1 cellular context compared by ENCODE assay signal in genomic region chrX:56761167-56761566, GRCh38.
TF ChIP-seq lines count a peak whose summit lies in the region.

No MANE protein-coding gene starts in this region.

TF ChIP-seq in GM23338, 12 proteins besides CTCF, POLR2A, EP300 and RAD21 (continued from another document):
- TF ChIP-seq, protein P1, sequence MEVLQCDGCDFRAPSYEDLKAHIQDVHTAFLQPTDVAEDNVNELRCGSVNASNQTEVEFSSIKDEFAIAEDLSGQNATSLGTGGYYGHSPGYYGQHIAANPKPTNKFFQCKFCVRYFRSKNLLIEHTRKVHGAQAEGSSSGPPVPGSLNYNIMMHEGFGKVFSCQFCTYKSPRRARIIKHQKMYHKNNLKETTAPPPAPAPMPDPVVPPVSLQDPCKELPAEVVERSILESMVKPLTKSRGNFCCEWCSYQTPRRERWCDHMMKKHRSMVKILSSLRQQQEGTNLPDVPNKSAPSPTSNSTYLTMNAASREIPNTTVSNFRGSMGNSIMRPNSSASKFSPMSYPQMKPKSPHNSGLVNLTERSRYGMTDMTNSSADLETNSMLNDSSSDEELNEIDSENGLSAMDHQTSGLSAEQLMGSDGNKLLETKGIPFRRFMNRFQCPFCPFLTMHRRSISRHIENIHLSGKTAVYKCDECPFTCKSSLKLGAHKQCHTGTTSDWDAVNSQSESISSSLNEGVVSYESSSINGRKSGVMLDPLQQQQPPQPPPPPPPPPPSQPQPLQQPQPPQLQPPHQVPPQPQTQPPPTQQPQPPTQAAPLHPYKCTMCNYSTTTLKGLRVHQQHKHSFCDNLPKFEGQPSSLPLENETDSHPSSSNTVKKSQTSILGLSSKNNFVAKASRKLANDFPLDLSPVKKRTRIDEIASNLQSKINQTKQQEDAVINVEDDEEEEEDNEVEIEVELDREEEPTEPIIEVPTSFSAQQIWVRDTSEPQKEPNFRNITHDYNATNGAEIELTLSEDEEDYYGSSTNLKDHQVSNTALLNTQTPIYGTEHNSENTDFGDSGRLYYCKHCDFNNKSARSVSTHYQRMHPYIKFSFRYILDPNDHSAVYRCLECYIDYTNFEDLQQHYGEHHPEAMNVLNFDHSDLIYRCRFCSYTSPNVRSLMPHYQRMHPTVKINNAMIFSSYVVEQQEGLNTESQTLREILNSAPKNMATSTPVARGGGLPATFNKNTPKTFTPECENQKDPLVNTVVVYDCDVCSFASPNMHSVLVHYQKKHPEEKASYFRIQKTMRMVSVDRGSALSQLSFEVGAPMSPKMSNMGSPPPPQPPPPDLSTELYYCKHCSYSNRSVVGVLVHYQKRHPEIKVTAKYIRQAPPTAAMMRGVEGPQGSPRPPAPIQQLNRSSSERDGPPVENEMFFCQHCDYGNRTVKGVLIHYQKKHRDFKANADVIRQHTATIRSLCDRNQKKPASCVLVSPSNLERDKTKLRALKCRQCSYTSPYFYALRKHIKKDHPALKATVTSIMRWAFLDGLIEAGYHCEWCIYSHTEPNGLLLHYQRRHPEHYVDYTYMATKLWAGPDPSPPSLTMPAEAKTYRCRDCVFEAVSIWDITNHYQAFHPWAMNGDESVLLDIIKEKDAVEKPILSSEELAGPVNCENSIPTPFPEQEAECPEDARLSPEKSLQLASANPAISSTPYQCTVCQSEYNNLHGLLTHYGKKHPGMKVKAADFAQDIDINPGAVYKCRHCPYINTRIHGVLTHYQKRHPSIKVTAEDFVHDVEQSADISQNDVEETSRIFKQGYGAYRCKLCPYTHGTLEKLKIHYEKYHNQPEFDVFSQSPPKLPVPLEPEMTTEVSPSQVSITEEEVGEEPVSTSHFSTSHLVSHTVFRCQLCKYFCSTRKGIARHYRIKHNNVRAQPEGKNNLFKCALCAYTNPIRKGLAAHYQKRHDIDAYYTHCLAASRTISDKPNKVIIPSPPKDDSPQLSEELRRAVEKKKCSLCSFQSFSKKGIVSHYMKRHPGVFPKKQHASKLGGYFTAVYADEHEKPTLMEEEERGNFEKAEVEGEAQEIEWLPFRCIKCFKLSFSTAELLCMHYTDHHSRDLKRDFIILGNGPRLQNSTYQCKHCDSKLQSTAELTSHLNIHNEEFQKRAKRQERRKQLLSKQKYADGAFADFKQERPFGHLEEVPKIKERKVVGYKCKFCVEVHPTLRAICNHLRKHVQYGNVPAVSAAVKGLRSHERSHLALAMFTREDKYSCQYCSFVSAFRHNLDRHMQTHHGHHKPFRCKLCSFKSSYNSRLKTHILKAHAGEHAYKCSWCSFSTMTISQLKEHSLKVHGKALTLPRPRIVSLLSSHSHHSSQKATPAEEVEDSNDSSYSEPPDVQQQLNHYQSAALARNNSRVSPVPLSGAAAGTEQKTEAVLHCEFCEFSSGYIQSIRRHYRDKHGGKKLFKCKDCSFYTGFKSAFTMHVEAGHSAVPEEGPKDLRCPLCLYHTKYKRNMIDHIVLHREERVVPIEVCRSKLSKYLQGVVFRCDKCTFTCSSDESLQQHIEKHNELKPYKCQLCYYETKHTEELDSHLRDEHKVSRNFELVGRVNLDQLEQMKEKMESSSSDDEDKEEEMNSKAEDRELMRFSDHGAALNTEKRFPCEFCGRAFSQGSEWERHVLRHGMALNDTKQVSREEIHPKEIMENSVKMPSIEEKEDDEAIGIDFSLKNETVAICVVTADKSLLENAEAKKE (CRISPR knock-in tag; IDR thresholded peaks at IDR 0.05): no peak
- TF ChIP-seq EZH2 (IDR thresholded peaks at IDR 0.05; ENCODE audit: low read depth, unreplicated experiment) (no peak), EZH2phosphoT487 (IDR thresholded peaks at IDR 0.05; ENCODE audit: unreplicated experiment) (no peak), ZNF331 (CRISPR knock-in tag; IDR thresholded peaks at IDR 0.05; ENCODE audit: low read depth) (no peak), JUNB (IDR thresholded peaks at IDR 0.05; ENCODE audit: unreplicated experiment) (no peak), ZNF114 (CRISPR knock-in tag; IDR thresholded peaks at IDR 0.05) (no peak), CREB1 (CRISPR knock-in tag; IDR thresholded peaks at IDR 0.05; ENCODE audit: low read depth) (no peak), ETS1 (IDR thresholded peaks at IDR 0.05) (no peak), NANOG (IDR thresholded peaks at IDR 0.05; ENCODE audit: borderline replicate concordance) (no peak)
- TF ChIP-seq, protein P2, sequence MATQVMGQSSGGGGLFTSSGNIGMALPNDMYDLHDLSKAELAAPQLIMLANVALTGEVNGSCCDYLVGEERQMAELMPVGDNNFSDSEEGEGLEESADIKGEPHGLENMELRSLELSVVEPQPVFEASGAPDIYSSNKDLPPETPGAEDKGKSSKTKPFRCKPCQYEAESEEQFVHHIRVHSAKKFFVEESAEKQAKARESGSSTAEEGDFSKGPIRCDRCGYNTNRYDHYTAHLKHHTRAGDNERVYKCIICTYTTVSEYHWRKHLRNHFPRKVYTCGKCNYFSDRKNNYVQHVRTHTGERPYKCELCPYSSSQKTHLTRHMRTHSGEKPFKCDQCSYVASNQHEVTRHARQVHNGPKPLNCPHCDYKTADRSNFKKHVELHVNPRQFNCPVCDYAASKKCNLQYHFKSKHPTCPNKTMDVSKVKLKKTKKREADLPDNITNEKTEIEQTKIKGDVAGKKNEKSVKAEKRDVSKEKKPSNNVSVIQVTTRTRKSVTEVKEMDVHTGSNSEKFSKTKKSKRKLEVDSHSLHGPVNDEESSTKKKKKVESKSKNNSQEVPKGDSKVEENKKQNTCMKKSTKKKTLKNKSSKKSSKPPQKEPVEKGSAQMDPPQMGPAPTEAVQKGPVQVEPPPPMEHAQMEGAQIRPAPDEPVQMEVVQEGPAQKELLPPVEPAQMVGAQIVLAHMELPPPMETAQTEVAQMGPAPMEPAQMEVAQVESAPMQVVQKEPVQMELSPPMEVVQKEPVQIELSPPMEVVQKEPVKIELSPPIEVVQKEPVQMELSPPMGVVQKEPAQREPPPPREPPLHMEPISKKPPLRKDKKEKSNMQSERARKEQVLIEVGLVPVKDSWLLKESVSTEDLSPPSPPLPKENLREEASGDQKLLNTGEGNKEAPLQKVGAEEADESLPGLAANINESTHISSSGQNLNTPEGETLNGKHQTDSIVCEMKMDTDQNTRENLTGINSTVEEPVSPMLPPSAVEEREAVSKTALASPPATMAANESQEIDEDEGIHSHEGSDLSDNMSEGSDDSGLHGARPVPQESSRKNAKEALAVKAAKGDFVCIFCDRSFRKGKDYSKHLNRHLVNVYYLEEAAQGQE (IDR thresholded peaks at IDR 0.05; ENCODE audit: unreplicated experiment): no peak
